1 cellular context compared by ENCODE assay signal in the genomic region with DNA sequence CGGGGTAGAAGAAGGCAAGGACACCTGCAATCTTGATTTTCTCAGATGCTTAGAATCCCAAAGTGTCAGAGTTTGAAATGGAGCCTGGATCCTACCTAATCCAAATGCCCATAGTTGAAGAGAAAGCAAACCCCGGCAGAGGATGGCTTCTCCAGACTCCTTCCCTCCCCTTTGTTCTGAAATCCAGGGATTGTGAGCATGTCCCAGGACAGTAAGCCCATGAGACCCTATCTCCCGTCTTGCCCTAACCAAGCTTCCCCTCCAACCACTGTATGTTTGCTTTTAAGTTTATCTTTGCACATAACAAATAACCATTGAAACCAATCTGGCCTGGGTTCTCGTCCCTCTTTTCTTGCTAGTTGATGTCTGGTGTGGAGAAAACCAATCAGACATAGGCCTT.
TF ChIP-seq lines count a peak whose summit lies in the region.

No MANE protein-coding gene starts in this region.

TF ChIP-seq in SK-N-SH, 30 proteins besides CTCF, POLR2A, EP300 and RAD21 (continued from another document):
- TF ChIP-seq PBX3 (IDR thresholded peaks at IDR 0.05) (no peak), RXRA (IDR thresholded peaks at IDR 0.05; ENCODE audit: borderline replicate concordance, low read depth) (no peak), NFIC (IDR thresholded peaks at IDR 0.05; ENCODE audit: borderline replicate concordance) (no peak), RCOR1 (IDR thresholded peaks at IDR 0.05; ENCODE audit: low read length) (no peak), GABPA (IDR thresholded peaks at IDR 0.05; ENCODE audit: low read depth) (no peak), GATA2 (CRISPR knock-in tag; IDR thresholded peaks at IDR 0.05) (no peak), FOXM1 (IDR thresholded peaks at IDR 0.05; ENCODE audit: low read depth) (no peak)
